ENCODE assay signal across 1 cellular context in the genomic region with DNA sequence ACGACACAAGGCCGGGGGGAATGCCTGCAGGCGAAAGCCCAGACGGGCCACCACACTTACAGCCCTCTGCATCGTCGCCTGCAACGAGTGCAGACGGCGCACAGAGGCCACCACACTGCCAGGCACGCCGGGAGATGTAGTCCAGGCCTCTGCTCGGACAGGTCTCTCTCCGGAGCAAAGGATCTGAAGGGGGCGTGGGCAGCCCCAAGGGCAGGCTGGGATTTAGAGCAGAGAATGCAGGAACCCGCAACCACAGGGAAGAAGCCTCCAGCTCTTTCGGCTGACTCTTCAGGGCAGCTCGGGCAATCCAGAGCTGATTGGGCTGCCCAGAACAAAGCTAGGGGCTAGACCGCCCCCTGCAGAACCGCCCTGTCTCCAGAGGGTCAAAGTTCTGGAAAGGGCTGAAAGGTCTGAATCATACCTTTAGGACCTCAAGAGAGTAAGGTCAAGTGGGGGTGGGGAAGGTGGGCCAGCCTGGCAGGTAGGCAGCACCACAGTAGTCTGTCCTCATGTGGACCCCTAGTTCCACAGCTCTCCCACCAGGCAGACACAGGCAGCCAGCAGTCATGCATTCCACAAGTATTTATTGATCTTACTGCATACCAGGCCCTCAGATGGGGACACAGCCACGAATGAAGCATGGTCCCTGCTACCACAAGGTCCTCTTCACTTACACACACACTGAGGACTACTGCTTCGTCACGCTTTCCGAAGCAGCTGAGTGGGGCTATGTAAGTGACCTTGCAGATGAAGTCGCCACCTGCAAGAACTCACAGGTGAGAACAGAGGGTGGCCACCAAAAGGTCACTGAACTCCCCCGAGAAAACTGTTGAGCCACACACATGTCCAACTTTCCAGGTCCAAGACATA.
TF ChIP-seq lines count a peak whose summit lies in the region.

A gene with protein sequence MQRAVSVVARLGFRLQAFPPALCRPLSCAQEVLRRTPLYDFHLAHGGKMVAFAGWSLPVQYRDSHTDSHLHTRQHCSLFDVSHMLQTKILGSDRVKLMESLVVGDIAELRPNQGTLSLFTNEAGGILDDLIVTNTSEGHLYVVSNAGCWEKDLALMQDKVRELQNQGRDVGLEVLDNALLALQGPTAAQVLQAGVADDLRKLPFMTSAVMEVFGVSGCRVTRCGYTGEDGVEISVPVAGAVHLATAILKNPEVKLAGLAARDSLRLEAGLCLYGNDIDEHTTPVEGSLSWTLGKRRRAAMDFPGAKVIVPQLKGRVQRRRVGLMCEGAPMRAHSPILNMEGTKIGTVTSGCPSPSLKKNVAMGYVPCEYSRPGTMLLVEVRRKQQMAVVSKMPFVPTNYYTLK (minus strand): TSS at position 95 of the 870 bp plus-strand sequence. CDS start 23 bp downstream, at position 72.

TF ChIP-seq in liver, 16 proteins besides CTCF, POLR2A, EP300 and RAD21 (continued from another document):
- TF ChIP-seq, protein P1, sequence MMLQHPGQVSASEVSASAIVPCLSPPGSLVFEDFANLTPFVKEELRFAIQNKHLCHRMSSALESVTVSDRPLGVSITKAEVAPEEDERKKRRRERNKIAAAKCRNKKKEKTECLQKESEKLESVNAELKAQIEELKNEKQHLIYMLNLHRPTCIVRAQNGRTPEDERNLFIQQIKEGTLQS (IDR thresholded peaks at IDR 0.05) = no peak
